In the genomic region with DNA sequence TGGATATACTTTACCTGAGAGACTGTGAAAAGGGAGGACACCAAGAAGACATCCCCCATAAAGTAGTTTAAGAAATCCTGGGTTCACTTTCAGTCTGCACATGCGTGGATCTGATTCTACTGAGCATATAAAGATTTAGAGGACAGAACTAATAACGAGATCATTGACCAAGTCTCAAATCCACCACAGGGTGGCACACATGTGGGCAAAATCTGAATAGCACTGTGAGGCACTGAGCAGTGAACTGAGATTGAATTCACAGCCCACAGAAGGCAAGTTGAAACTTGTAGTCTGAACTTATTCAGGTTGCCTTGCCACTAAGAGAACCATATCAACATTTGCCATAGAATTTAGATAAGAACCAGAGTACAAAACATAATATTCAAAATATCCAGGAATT, we compare ENCODE assay signal across 8 cellular contexts.
A peak's percentile ranks its signal among the peaks of the same experiment; 100 is the strongest.
DNase-seq lines count a peak whose midpoint lies in the region; ATAC-seq, FAIRE-seq and TF ChIP-seq lines count a peak whose summit lies in the region.

No MANE protein-coding gene starts in this region.

- no peaks in the 10 kb centered on the region for H3F3A ChIP-seq in Loucy (ENCODE audit: low read depth)

- H3K4me1 ChIP-seq in Loucy (ENCODE audit: insufficient read depth, low read length, poor library complexity, severe bottlenecking) = no peaks in the 10 kb centered on the region

- no peak overlapping the region for H3K4me2 ChIP-seq in Loucy (ENCODE audit: low read depth, low read length, poor library complexity, severe bottlenecking)

- intact Hi-C loops in Right ventricle myocardium superior (cut with DNase I) (loop anchor here (5.0 kb wide), 1 partner anchor 829 kb away; no protein-coding TSS in a partner anchor), cardiac septum (cut with DNase I) (loop anchor here (10.0 kb wide), 1 partner anchor 827 kb away; no protein-coding TSS in a partner anchor)

- TF ChIP-seq POLR2A in H54 (IDR thresholded peaks at IDR 0.05; ENCODE audit: low read depth, low read length) = no peak

- H3K79me2 ChIP-seq in Loucy (ENCODE audit: insufficient read depth, low read length) = no peaks in the 10 kb centered on the region

- ATAC-seq in Right ventricle myocardium superior (ENCODE audit: poor library complexity) = peak; percentile 58

- H3K36me3 ChIP-seq in Loucy (ENCODE audit: insufficient read depth, low read length) = no peaks in the 10 kb centered on the region

- no peaks in the 10 kb centered on the region for H4K20me1 ChIP-seq in Loucy (ENCODE audit: insufficient read depth, low read length, poor library complexity, severe bottlenecking)

- H3K4me3 ChIP-seq in Loucy (ENCODE audit: low read length, poor library complexity, severe bottlenecking) (no peak overlapping the region), foreskin fibroblast (ENCODE audit: low read depth in 1 of 2, low read length in 2 of 2) (no peak overlapping the region), retinal pigment epithelial cell (ENCODE audit: low read length) (no peak overlapping the region)

- FAIRE-seq in H54 (lab: Jason Lieb, UNC) = peak; percentile 98

- no peaks in the 10 kb centered on the region for H3K9me2 ChIP-seq in Loucy (replicated peaks; ENCODE audit: low read depth, low read length)

- no peak overlapping the region for H3K9ac ChIP-seq in Loucy (ENCODE audit: low read depth, low read length, poor library complexity, severe bottlenecking)

- H3K9me3 ChIP-seq in Loucy (ENCODE audit: insufficient read depth, low read depth, low read length) = no peaks in the 10 kb centered on the region

- H2AFZ ChIP-seq in Loucy (ENCODE audit: low read length) = no peak overlapping the region

- H3K27me3 ChIP-seq in Loucy (ENCODE audit: insufficient read depth, low read length, poor library complexity, severe bottlenecking) = no peaks in the 10 kb centered on the region

- TF ChIP-seq CTCF in Loucy (conservative IDR thresholded peaks at IDR 0.05; ENCODE audit: low read length) (peak; percentile 49), foreskin fibroblast (IDR thresholded peaks at IDR 0.05; ENCODE audit: low read depth, low read length) (peak; percentile 23), retinal pigment epithelial cell (conservative IDR thresholded peaks at IDR 0.05; ENCODE audit: low read depth, low read length) (peak; percentile 46)

- no peak for DNase-seq in Right ventricle myocardium superior
- no peak for DNase-seq in cardiac septum (ENCODE audit: low spot score)
- peak; percentile 18 for DNase-seq in H54 (ENCODE audit: insufficient read length, low spot score)
- peak; percentile 3 for DNase-seq in T-helper 9 cell
- DNase-seq in foreskin fibroblast = no peak
- DNase-seq in retinal pigment epithelial cell (ENCODE audit: low read depth) = peak; percentile 1
- DNase-seq in cerebellar nuclear complex (lab: John Stamatoyannopoulos, UW) = no peak

Comparison
In these comparisons a context has a peak if more than half of its experiments do, and no peak if none do; other contexts are left out.
1. DNase-seq: peak in H54 (single experiment), T-helper 9 cell (single experiment) and retinal pigment epithelial cell (single experiment); none in Right ventricle myocardium superior (single experiment), cardiac septum (single experiment), foreskin fibroblast (0 of 2) and cerebellar nuclear complex (0 of 2).
2. Peak in every context shown above with its lines, with median percentiles within 50 percentile points of each other: CTCF ChIP-seq.